Comparison of ENCODE assay signal across 17 cellular contexts in genomic region chr16:12268602-12269001, GRCh38.
DNase-seq lines count a peak whose midpoint lies in the region; ATAC-seq and TF ChIP-seq lines count a peak whose summit lies in the region.
"Had no signal": no experiment of that assay in that cellular context is flagged by ENCODE, and none has a peak within 500 bp of the region (broad histone marks: within the 10 kb centered on the region; RNA-seq: fewer than 3 reads in every experiment).

No MANE protein-coding gene starts in this region.

- H3K4me3 ChIP-seq in GM23248 (no peak overlapping the region), choroid plexus epithelial cell (ENCODE audit: low read depth, low read length) (no peak overlapping the region), liver (ENCODE audit: low read depth in 1 of 3, low read length in 3 of 3) (no peak overlapping the region), tibial nerve (no peak overlapping the region)
- no peak overlapping the region for H3K4me3 ChIP-seq in effector memory CD4-positive, alpha-beta T cell (ENCODE audit: insufficient read depth, low read depth, low read length, poor library complexity, severe bottlenecking)

- no peaks in the 10 kb centered on the region for H3K27me3 ChIP-seq in GM23248 (replicated peaks; ENCODE audit: insufficient read depth)
- H3K27me3 ChIP-seq in liver (ENCODE audit: control insufficient read depth in 4 of 4, insufficient read depth in 4 of 4, low read length in 3 of 4) = no peaks in the 10 kb centered on the region
- H3K27me3 ChIP-seq in effector memory CD4-positive, alpha-beta T cell (replicated peaks; ENCODE audit: control insufficient read depth, insufficient read depth, low read length, poor library complexity, severe bottlenecking) = no peaks in the 10 kb centered on the region
- H3K27me3 ChIP-seq in tibial nerve = no peaks in the 10 kb centered on the region

- no peak overlapping the region for H3K4me2 ChIP-seq in GM23248 (ENCODE audit: unreplicated experiment)

- WGBS in GM23248 (ENCODE audit: low coverage in 1 of 2, low lambda C conversion rate in 2 of 2, missing lambda C conversion rate in 2 of 2), 2 experiments = 73 to 76% methylated on average over 6 of the region's 6 CpGs
- WGBS in liver = 91% methylated on average over 6 of the region's 6 CpGs
- 77 to 81% methylated on average over 6 of the region's 6 CpGs for WGBS in tibial nerve, 2 donors

- no peaks in the 10 kb centered on the region for H3K4me1 ChIP-seq in GM23248 (ENCODE audit: insufficient read depth)
- H3K4me1 ChIP-seq in liver (ENCODE audit: control insufficient read depth in 4 of 4, insufficient read depth in 4 of 4, low read length in 3 of 4) = no peaks in the 10 kb centered on the region
- no peaks in the 10 kb centered on the region for H3K4me1 ChIP-seq in effector memory CD4-positive, alpha-beta T cell (ENCODE audit: control insufficient read depth, insufficient read depth, low read length, poor library complexity, severe bottlenecking)
- no peaks in the 10 kb centered on the region for H3K4me1 ChIP-seq in tibial nerve

- no peak overlapping the region for H2AFZ ChIP-seq in GM23248

- no peaks in the 10 kb centered on the region for H3K9me2 ChIP-seq in GM23248 (ENCODE audit: insufficient read depth)

- in situ Hi-C loops in GM23248 (cut with MboI) = no loop called here

- no peak for TF ChIP-seq EP300 in tibial nerve (IDR thresholded peaks at IDR 0.05)

- ATAC-seq in stimulated activated naive CD8-positive, alpha-beta T cell treated with anti-CD3 and anti-CD28 coated beads, Interleukin-15, Interleukin-2, amounts not matched to agents 100 U/mL and 50 U/mL, for 24 hours = no peak
- ATAC-seq: CD8-positive, alpha-beta T cell; PC-3 had no signal

- no peaks in the 10 kb centered on the region for H4K20me1 ChIP-seq in GM23248 (ENCODE audit: insufficient read depth)

- TF ChIP-seq POLR2A in tibial nerve (IDR thresholded peaks at IDR 0.05) = no peak

- no peaks in the 10 kb centered on the region for H3K36me3 ChIP-seq in GM23248 (ENCODE audit: low read depth)
- no peaks in the 10 kb centered on the region for H3K36me3 ChIP-seq in liver (ENCODE audit: control insufficient read depth in 4 of 4, insufficient read depth in 3 of 4, low read depth in 1 of 4, low read length in 3 of 4)
- no peaks in the 10 kb centered on the region for H3K36me3 ChIP-seq in effector memory CD4-positive, alpha-beta T cell (ENCODE audit: control insufficient read depth, insufficient read depth, low read length)
- no peaks in the 10 kb centered on the region for H3K36me3 ChIP-seq in tibial nerve

- no peaks in the 10 kb centered on the region for H3K9me3 ChIP-seq in GM23248 (ENCODE audit: low read depth)
- no peaks in the 10 kb centered on the region for H3K9me3 ChIP-seq in liver (ENCODE audit: control insufficient read depth in 4 of 4, low read length in 3 of 4)
- no peaks in the 10 kb centered on the region for H3K9me3 ChIP-seq in effector memory CD4-positive, alpha-beta T cell (ENCODE audit: control insufficient read depth, low read length)
- no peaks in the 10 kb centered on the region for H3K9me3 ChIP-seq in tibial nerve

- H3K9ac ChIP-seq in GM23248 (no peak overlapping the region), liver (ENCODE audit: low read depth in 1 of 2, low read length in 2 of 2) (no peak overlapping the region)

- H3K27ac ChIP-seq in GM23248 (no peak overlapping the region), liver (ENCODE audit: low read depth in 1 of 2, low read length in 2 of 2) (no peak overlapping the region), tibial nerve (no peak overlapping the region)
- no peak overlapping the region for H3K27ac ChIP-seq in effector memory CD4-positive, alpha-beta T cell (ENCODE audit: insufficient read depth, low read length, poor library complexity, severe bottlenecking)

- no peak for TF ChIP-seq RAD21 in liver (IDR thresholded peaks at IDR 0.05)

- H3F3A ChIP-seq in GM23248 (ENCODE audit: insufficient read depth) = no peaks in the 10 kb centered on the region

- no peak for TF ChIP-seq CTCF in choroid plexus epithelial cell (conservative IDR thresholded peaks at IDR 0.05; ENCODE audit: low read depth, low read length)
- no peak for TF ChIP-seq CTCF in liver (IDR thresholded peaks at IDR 0.05; ENCODE audit: low read depth, low read length, missing input control)
- TF ChIP-seq CTCF in tibial nerve (IDR thresholded peaks at IDR 0.05) = no peak

- DNase-seq in GM23248 = peak; percentile 17
- DNase-seq in LHCN-M2 (ENCODE audit: low read depth) = peak; percentile 18
- DNase-seq in choroid plexus epithelial cell (ENCODE audit: low read depth) = peak; percentile 23
- no peak for DNase-seq in stimulated activated naive CD8-positive, alpha-beta T cell treated with anti-CD3 and anti-CD28 coated beads, Interleukin-15, Interleukin-2, amounts not matched to agents 100 U/mL and 50 U/mL, for 24 hours
- DNase-seq in NCI-H1694 (lab: John Stamatoyannopoulos, UW) = no peak
- DNase-seq in effector memory CD4-positive, alpha-beta T cell = no peak
- DNase-seq in tibial nerve (ENCODE audit: low spot score in 2 of 2) = no peak
- DNase-seq: CD8-positive, alpha-beta T cell; DMS 273 treated with DMSO at 0.1 percent for 48 hours; Kasumi-1; NCI-H1048; NCI-H146; NCI-H345; NCI-H526 treated with DMSO at 0.1 percent for 48 hours; NK-92 treated with Interleukin-12 subunit alpha and Interleukin-12 subunit beta, amount 100 ng/mL, for 24 hours; PC-3 had no signal

- H3K79me2 ChIP-seq in GM23248 (ENCODE audit: insufficient read depth) = no peaks in the 10 kb centered on the region

TF ChIP-seq in liver, 16 proteins besides CTCF, POLR2A, EP300 and RAD21:
- no peak for TF ChIP-seq TAF1 (conservative IDR thresholded peaks at IDR 0.05)
- no peak for TF ChIP-seq GABPA (IDR thresholded peaks at IDR 0.05 in 1 of 2, conservative IDR thresholded peaks at IDR 0.05 in 1 of 2)
- no peak for TF ChIP-seq ATF3 (IDR thresholded peaks at IDR 0.05)
- TF ChIP-seq HNF4G (IDR thresholded peaks at IDR 0.05) = no peak
- no peak for TF ChIP-seq YY1 (IDR thresholded peaks at IDR 0.05)
- peak; percentile 88 for TF ChIP-seq REST (IDR thresholded peaks at IDR 0.05)

Comparison
In these comparisons a context has a peak if more than half of its experiments do, and no peak if none do; other contexts are left out.
1. DNase-seq: peak in GM23248 (single experiment), LHCN-M2 (single experiment) and choroid plexus epithelial cell (single experiment); none in stimulated activated naive CD8-positive, alpha-beta T cell treated with anti-CD3 and anti-CD28 coated beads, Interleukin-15, Interleukin-2, amounts not matched to agents 100 U/mL and 50 U/mL, for 24 hours (single experiment), NCI-H1694 (single experiment), effector memory CD4-positive, alpha-beta T cell (0 of 3) and tibial nerve (0 of 2).